ENCODE assay signal across 10 cellular contexts in the genomic region with DNA sequence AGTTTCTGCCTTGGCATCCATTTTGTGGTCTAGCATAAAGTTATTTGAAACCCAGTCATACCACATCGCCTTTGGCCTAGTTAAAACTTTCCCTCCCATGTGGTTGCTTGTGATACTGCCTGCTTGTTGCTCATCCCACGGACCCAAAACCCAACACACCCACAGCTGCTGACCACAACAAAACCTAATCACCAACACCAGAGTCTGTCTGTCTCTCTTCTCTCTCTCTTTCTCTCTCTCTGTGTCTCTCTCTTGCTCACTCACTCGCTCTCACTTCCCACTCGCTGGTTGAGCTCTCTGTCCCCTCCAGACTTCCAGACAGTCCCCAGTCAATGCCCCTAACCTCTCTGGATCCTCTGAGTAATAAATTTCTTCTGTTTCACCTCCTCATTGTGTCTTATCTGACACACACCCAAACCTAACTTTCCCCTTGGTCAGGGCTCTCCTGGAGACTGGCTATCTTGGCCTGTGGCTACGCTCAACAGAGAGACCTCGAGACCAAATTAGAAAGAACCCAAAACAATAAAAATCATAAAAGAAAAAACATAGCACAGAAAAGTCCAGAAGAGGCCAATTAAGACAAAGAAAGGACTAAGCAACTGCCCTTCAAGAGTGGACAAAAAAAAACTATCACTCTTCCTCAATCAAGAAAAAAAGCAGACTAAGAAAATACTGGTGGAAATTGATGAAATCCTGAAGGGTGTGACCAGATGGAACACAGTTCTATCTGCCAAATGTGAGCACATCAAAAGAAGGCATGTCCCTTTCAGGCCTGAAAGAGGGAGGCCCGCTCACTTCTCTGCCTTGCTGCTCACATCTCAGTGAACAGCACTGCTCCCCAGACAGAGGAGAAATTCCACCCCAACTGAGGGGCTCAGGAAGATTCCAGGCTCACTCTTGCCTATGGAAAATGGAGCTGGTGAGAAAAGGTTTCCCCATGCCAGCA. TPM values are rescaled to one million over a fixed set of nuclear protein-coding genes. Genes with fewer than 3 reads are reported as not detected.
DNase-seq lines count a peak whose midpoint lies in the region; ATAC-seq and TF ChIP-seq lines count a peak whose summit lies in the region.
"Had no signal": no experiment of that assay in that cellular context is flagged by ENCODE, and none has a peak within 500 bp of the region (broad histone marks: within the 10 kb centered on the region; RNA-seq: fewer than 3 reads in every experiment).

No MANE protein-coding gene starts in this region.

- H3K9me3 ChIP-seq in adrenal gland (replicated peaks in 1 of 3), result no peaks in the 10 kb centered on the region
- H3K9me3 ChIP-seq: right lobe of liver had no signal

- ATAC-seq in GM19328 (IDR thresholded peaks at IDR 0.05; ENCODE audit: unreplicated experiment) (peak; percentile 59), HG03025 (IDR thresholded peaks at IDR 0.05; ENCODE audit: low FRiP score, unreplicated experiment) (peak; percentile 69)
- ATAC-seq: right lobe of liver had no signal

- H3K27me3 ChIP-seq in adrenal gland, result no peaks in the 10 kb centered on the region
- H3K27me3 ChIP-seq: right lobe of liver had no signal

- 88 to 95% (median 88%) methylated on average over 7 of the region's 7 CpGs for WGBS in adrenal gland, 4 donors

- peak; percentile 12 for DNase-seq in activated T-helper 9 cell treated with anti-CD3 and anti-CD28 coated beads, Interleukin-2, amount 50 U/mL, for 16 hours (ENCODE audit: low read depth)
- peak; percentile 70 for DNase-seq in stimulated activated CD4-positive, alpha-beta T cell treated with anti-CD3 and anti-CD28 coated beads, Interleukin-1b, Interleukin-23, amount 100 ng/mL, for 48 hours
- no peak for DNase-seq in NCI-H2029 treated with DMSO at 0.1 percent for 48 hours (lab: John Stamatoyannopoulos, UW)
- DNase-seq in ecto neural progenitor cell (ENCODE audit: low spot score), result no peak
- DNase-seq in adrenal gland, result no peak
- DNase-seq in HK-2 (ENCODE audit: unreplicated experiment), result no peak
- DNase-seq: NCI-H1092, right lobe of liver had no signal

- H3K27ac ChIP-seq in adrenal gland, result no peak overlapping the region
- H3K27ac ChIP-seq: right lobe of liver had no signal

- intact Hi-C loops in adrenal gland (cut with DNase I), result no loop called here

- no peak for TF ChIP-seq POLR2A in adrenal gland (IDR thresholded peaks at IDR 0.05)

- no peak overlapping the region for H3K4me3 ChIP-seq in adrenal gland
- H3K4me3 ChIP-seq: right lobe of liver had no signal

- no peaks in the 10 kb centered on the region for H3K36me3 ChIP-seq in adrenal gland (replicated peaks in 1 of 2)
- H3K36me3 ChIP-seq: right lobe of liver had no signal

- TF ChIP-seq CTCF in adrenal gland (IDR thresholded peaks at IDR 0.05), result no peak

- no peaks in the 10 kb centered on the region for H3K4me1 ChIP-seq in adrenal gland (replicated peaks in 1 of 2)
- H3K4me1 ChIP-seq: right lobe of liver had no signal

RNA-seq across cellular contexts. Expression of gene TTLL11, which starts 41.4 kb away (rescaled TPM):
- total RNA-seq in adrenal gland, result 10 to 100 TPM; 11.0 to 30.9 (median 17.8) TPM
- 1 to 10 TPM; 4.8 to 9.3 (median 5.9) TPM for polyA plus RNA-seq in adrenal gland

Comparison
In these comparisons a context has a peak if more than half of its experiments do, and no peak if none do; other contexts are left out.
1. DNase-seq: peak in activated T-helper 9 cell treated with anti-CD3 and anti-CD28 coated beads, Interleukin-2, amount 50 U/mL, for 16 hours (single experiment) and stimulated activated CD4-positive, alpha-beta T cell treated with anti-CD3 and anti-CD28 coated beads, Interleukin-1b, Interleukin-23, amount 100 ng/mL, for 48 hours (single experiment); none in NCI-H2029 treated with DMSO at 0.1 percent for 48 hours (single experiment), ecto neural progenitor cell (single experiment), adrenal gland (0 of 7) and HK-2 (single experiment).